In the genomic region with DNA sequence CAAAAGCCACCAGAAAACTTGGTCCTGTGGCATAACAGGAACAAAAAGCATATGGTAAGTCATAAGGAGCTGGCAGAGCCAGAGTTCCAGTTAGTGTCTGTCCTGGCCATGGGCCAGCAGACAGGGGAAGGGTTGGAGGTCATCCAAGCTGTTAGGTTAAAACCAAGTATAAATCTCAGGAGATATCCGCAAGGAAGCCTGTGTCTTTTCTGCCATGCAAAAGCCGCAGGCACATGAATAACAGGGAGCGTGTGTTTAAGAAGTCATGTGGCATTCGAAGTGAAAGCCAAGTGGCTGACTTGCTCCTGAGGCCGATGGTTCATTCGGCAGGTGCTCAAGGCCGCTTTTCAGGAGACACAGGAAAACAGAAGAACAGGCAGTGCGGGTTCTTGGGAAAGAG, we compare ENCODE assay signal across 11 cellular contexts. TPM values are rescaled to one million over a fixed set of nuclear protein-coding genes. Genes with fewer than 3 reads are reported as not detected.
DNase-seq lines count a peak whose midpoint lies in the region; ATAC-seq and TF ChIP-seq lines count a peak whose summit lies in the region.
"Had no signal": no experiment of that assay in that cellular context is flagged by ENCODE, and none has a peak within 500 bp of the region (broad histone marks: within the 10 kb centered on the region; RNA-seq: fewer than 3 reads in every experiment).

No MANE protein-coding gene starts in this region.

- no peak for TF ChIP-seq POLR2A in breast epithelium (IDR thresholded peaks at IDR 0.05)

- no peaks in the 10 kb centered on the region for H3K27me3 Mint-ChIP-seq in type B pancreatic cell
- peaks cover 29% of the 10 kb centered on the region for H3K27me3 Mint-ChIP-seq in activated naive CD4-positive, alpha-beta T cell treated with anti-CD3 and anti-CD28 coated beads, Interleukin-2, amount 10 ng/mL, durations not matched to agents 7 days and 5 days

- peaks cover 13% of the 10 kb centered on the region for H3K9me3 Mint-ChIP-seq in type B pancreatic cell
- no peaks in the 10 kb centered on the region for H3K9me3 Mint-ChIP-seq in activated naive CD4-positive, alpha-beta T cell treated with anti-CD3 and anti-CD28 coated beads, Interleukin-2, amount 10 ng/mL, durations not matched to agents 7 days and 5 days

- H3K36me3 ChIP-seq in breast epithelium (no peaks in the 10 kb centered on the region), lower lobe of right lung (no peaks in the 10 kb centered on the region)
- H3K36me3 ChIP-seq: brain microvascular endothelial cell had no signal

- no peaks in the 10 kb centered on the region for H3K27me3 ChIP-seq in breast epithelium
- no peaks in the 10 kb centered on the region for H3K27me3 ChIP-seq in lower lobe of right lung (ENCODE audit: low read depth)
- H3K27me3 ChIP-seq: brain microvascular endothelial cell had no signal

- H3K4me3 ChIP-seq in breast epithelium (peak overlapping the region in 2 of 3 donors; percentile 8 to 27), lower lobe of right lung (peak overlapping the region; percentile 12)

- CTCF ChIA-PET in activated naive CD4-positive, alpha-beta T cell treated with anti-CD3 and anti-CD28 coated beads, Interleukin-2, amount 10 ng/mL, durations not matched to agents 7 days and 5 days (lab: Charles Lee), result no interaction called here

- H3K36me3 Mint-ChIP-seq in type B pancreatic cell, result no peaks in the 10 kb centered on the region
- H3K36me3 Mint-ChIP-seq in activated naive CD4-positive, alpha-beta T cell treated with anti-CD3 and anti-CD28 coated beads, Interleukin-2, amount 10 ng/mL, durations not matched to agents 7 days and 5 days, result no peaks in the 10 kb centered on the region

- H3K4me1 ChIP-seq in breast epithelium, result peaks cover 0 to 7% of the 10 kb centered on the region in 2 donors
- peaks cover 46% of the 10 kb centered on the region for H3K4me1 ChIP-seq in lower lobe of right lung

- intact Hi-C loops in breast epithelium (cut with DNase I; ENCODE audit: low total_unique reads) (no loop called here), lower lobe of right lung (cut with DNase I) (no loop called here)

- H3K9me3 ChIP-seq in breast epithelium (no peaks in the 10 kb centered on the region), lower lobe of right lung (no peaks in the 10 kb centered on the region)

- DNase-seq in SIG-M5 treated with dmso at 0.1 percent for 504 hours (lab: John Stamatoyannopoulos, UW; ENCODE audit: unreplicated experiment), result peak; percentile 32
- DNase-seq in SIG-M5 (lab: John Stamatoyannopoulos, UW), result no peak
- peak; percentile 60 to 72 for DNase-seq in breast epithelium (ENCODE audit: low spot score in 2 of 2)
- no peak for DNase-seq in lower lobe of right lung
- no peak for DNase-seq in type B pancreatic cell (ENCODE audit: extremely low spot score, unreplicated experiment)
- DNase-seq in activated naive CD4-positive, alpha-beta T cell treated with anti-CD3 and anti-CD28 coated beads, Interleukin-2, amount 10 ng/mL, durations not matched to agents 7 days and 5 days, result no peak
- DNase-seq: activated CD8-positive, alpha-beta memory T cell treated with anti-CD3 and anti-CD28 coated beads, Interleukin-2, amount 50 U/mL, for 48 hours; brain microvascular endothelial cell; IMR-90 had no signal

- H3K27ac ChIP-seq in breast epithelium (peak overlapping the region; percentile 43 to 52), lower lobe of right lung (peak overlapping the region; percentile 62)
- H3K27ac ChIP-seq: brain microvascular endothelial cell had no signal

- no peak overlapping the region for H3K4me3 Mint-ChIP-seq in type B pancreatic cell
- H3K4me3 Mint-ChIP-seq in activated naive CD4-positive, alpha-beta T cell treated with anti-CD3 and anti-CD28 coated beads, Interleukin-2, amount 10 ng/mL, durations not matched to agents 7 days and 5 days, result no peak overlapping the region

- ATAC-seq in lower lobe of right lung (peak; percentile 60 to 77), GM19328 (IDR thresholded peaks at IDR 0.05; ENCODE audit: unreplicated experiment) (no peak), HG02588 (IDR thresholded peaks at IDR 0.05; ENCODE audit: unreplicated experiment) (no peak)

- TF ChIP-seq CTCF in breast epithelium (IDR thresholded peaks at IDR 0.05) (no peak), lower lobe of right lung (IDR thresholded peaks at IDR 0.05) (no peak), type B pancreatic cell (conservative IDR thresholded peaks at IDR 0.05) (no peak)

- H3K4me1 Mint-ChIP-seq in type B pancreatic cell (ENCODE audit: unreplicated experiment), result peaks cover 10% of the 10 kb centered on the region
- peaks cover 21% of the 10 kb centered on the region for H3K4me1 Mint-ChIP-seq in activated naive CD4-positive, alpha-beta T cell treated with anti-CD3 and anti-CD28 coated beads, Interleukin-2, amount 10 ng/mL, durations not matched to agents 7 days and 5 days

- H3K27ac Mint-ChIP-seq in type B pancreatic cell, result peak overlapping the region; percentile 39
- no peak overlapping the region for H3K27ac Mint-ChIP-seq in activated naive CD4-positive, alpha-beta T cell treated with anti-CD3 and anti-CD28 coated beads, Interleukin-2, amount 10 ng/mL, durations not matched to agents 7 days and 5 days

RNA-seq across cellular contexts. Expression of gene PRKAR1A, which starts 20.4 kb away (rescaled TPM):
- 100 to 1,000 TPM; 331 to 432 (median 409) TPM for total RNA-seq in breast epithelium
- total RNA-seq in lower lobe of right lung, result 374 TPM
- 242 and 263 TPM in 2 replicates for total RNA-seq in type B pancreatic cell (ENCODE audit: low replicate concordance)

RNA-seq across cellular contexts. Expression of gene WIPI1, which starts 34.6 kb away (rescaled TPM):
- 10 to 100 TPM; 65.1 to 83.6 (median 70.9) TPM for total RNA-seq in breast epithelium
- total RNA-seq in lower lobe of right lung, result 37.5 TPM
- 39.0 and 52.2 TPM in 2 replicates for total RNA-seq in type B pancreatic cell (ENCODE audit: low replicate concordance)

Comparison
In these comparisons a context has a peak if more than half of its experiments do, and no peak if none do; other contexts are left out.
1. DNase-seq: peak in SIG-M5 treated with dmso at 0.1 percent for 504 hours (single experiment) and breast epithelium (2 of 2); none in SIG-M5 (single experiment), lower lobe of right lung (single experiment), type B pancreatic cell (single experiment) and activated naive CD4-positive, alpha-beta T cell treated with anti-CD3 and anti-CD28 coated beads, Interleukin-2, amount 10 ng/mL, durations not matched to agents 7 days and 5 days (single experiment).
2. ATAC-seq: peak in lower lobe of right lung (2 of 2); none in GM19328 (single experiment) and HG02588 (single experiment).